Comparison of ENCODE assay signal across 9 cellular contexts in the genomic region with DNA sequence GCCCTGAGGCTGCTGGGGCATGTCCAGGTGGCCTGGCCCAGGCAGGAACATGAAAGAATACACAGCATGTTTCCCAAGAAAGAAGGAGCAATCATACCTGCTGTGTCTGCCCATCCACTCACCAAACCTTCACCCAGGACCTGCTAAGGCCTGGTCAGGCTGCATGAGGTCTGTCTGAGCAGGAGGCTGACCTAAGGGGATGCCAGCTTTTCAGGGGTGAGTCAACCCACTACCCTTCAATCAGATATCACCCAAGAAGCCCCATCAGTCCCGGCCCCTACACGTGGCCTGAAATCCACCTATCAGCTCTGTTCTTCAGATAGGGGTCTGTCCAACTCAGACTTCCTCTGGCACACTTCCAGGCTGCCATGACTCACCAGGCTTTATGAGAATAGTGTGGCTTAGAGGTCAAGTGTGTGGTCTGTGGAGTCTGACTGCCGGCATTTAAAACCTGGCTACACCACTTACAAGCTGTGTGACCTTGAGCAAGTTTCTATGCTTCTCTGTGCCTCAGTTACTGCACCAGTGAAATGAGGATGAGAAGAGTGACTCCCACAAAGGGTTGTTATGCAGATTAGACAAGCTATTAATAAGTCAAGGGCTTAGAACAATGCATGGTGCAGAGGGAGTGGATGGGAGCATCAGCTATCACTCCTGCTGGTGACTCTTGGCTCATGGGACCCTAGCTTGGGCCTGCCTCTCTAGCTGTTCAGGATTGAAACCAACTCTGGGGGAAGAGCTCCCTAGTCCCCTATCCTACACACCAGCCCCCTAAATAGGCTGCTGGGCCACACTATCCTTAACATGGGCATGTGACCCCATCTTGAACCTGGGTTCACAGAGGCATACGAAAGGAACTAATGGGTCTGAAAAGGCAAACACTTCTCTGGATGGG.
A peak's percentile ranks its signal among the peaks of the same experiment; 100 is the strongest.
DNase-seq lines count a peak whose midpoint lies in the region; ATAC-seq and TF ChIP-seq lines count a peak whose summit lies in the region.
"Had no signal": no experiment of that assay in that cellular context is flagged by ENCODE, and none has a peak within 500 bp of the region (broad histone marks: within the 10 kb centered on the region; RNA-seq: fewer than 3 reads in every experiment).

No MANE protein-coding gene starts in this region.

- POLR2A ChIA-PET in naive thymus-derived CD4-positive, alpha-beta T cell (lab: Charles Lee): no interaction called here

- peaks cover 16 to 28% (median 26%) of the 10 kb centered on the region in 5 donors for H3K27me3 Mint-ChIP-seq in naive thymus-derived CD4-positive, alpha-beta T cell

- H3K36me3 ChIP-seq in naive thymus-derived CD4-positive, alpha-beta T cell (ENCODE audit: control insufficient read depth in 2 of 3, insufficient read depth in 3 of 3, low read length in 3 of 3): no peaks in the 10 kb centered on the region
- H3K36me3 ChIP-seq: heart right ventricle had no signal

- H3K27me3 ChIP-seq in naive thymus-derived CD4-positive, alpha-beta T cell (ENCODE audit: control insufficient read depth in 2 of 2, insufficient read depth in 2 of 2, low read length in 2 of 2): peaks cover 0 to 3% of the 10 kb centered on the region in 2 donors

- ATAC-seq in GM18505 (IDR thresholded peaks at IDR 0.05; ENCODE audit: unreplicated experiment): peak; percentile 51
- peak; percentile 61 for ATAC-seq in HG02642 (IDR thresholded peaks at IDR 0.05; ENCODE audit: poor library complexity, unreplicated experiment)
- ATAC-seq in naive thymus-derived CD4-positive, alpha-beta T cell: no peak

- H3K9me3 ChIP-seq in naive thymus-derived CD4-positive, alpha-beta T cell (ENCODE audit: control insufficient read depth in 2 of 3, low read length in 3 of 3): no peaks in the 10 kb centered on the region
- H3K9me3 ChIP-seq: heart right ventricle had no signal

- H3K4me3 Mint-ChIP-seq in naive thymus-derived CD4-positive, alpha-beta T cell: no peak overlapping the region

- peak; percentile 80 for DNase-seq in SW480 (ENCODE audit: low spot score)
- DNase-seq in iris pigment epithelial cell (ENCODE audit: low read depth): peak; percentile 92
- DNase-seq in hepatic stellate cell (ENCODE audit: low spot score): no peak
- no peak for DNase-seq in pons (ENCODE audit: low spot score)
- DNase-seq in hippocampal formation (lab: John Stamatoyannopoulos, UW): no peak
- DNase-seq in naive thymus-derived CD4-positive, alpha-beta T cell: no peak
- DNase-seq: heart right ventricle had no signal

- H3K4me1 ChIP-seq in naive thymus-derived CD4-positive, alpha-beta T cell (ENCODE audit: control insufficient read depth in 2 of 2, insufficient read depth in 2 of 2, low read length in 2 of 2): no peaks in the 10 kb centered on the region
- H3K4me1 ChIP-seq: heart right ventricle had no signal

- CTCF ChIA-PET in naive thymus-derived CD4-positive, alpha-beta T cell (lab: Charles Lee): interaction anchor here (0.6 kb wide), 1 partner anchor 9 kb away, joined by 3 read pairs; no protein-coding TSS in a partner anchor

- no peaks in the 10 kb centered on the region for H3K9me3 Mint-ChIP-seq in naive thymus-derived CD4-positive, alpha-beta T cell

- no peak for TF ChIP-seq POLR2A in GM18505 (IDR thresholded peaks at IDR 0.05; ENCODE audit: borderline replicate concordance, extremely low read depth, insufficient read depth, insufficient read length)

- intact Hi-C loops in naive thymus-derived CD4-positive, alpha-beta T cell (cut with micrococcal nuclease): no loop called here

- H3K4me1 Mint-ChIP-seq in naive thymus-derived CD4-positive, alpha-beta T cell: peaks cover 0 to 7% (median 0%) of the 10 kb centered on the region in 7 donors

- no peaks in the 10 kb centered on the region for H3K36me3 Mint-ChIP-seq in naive thymus-derived CD4-positive, alpha-beta T cell

- peak overlapping the region in 1 of 9 donors; percentile 1 for H3K27ac Mint-ChIP-seq in naive thymus-derived CD4-positive, alpha-beta T cell

- no peak overlapping the region for H3K27ac ChIP-seq in naive thymus-derived CD4-positive, alpha-beta T cell (ENCODE audit: low read depth, low read length)
- H3K27ac ChIP-seq: heart right ventricle had no signal

- H3K4me3 ChIP-seq in naive thymus-derived CD4-positive, alpha-beta T cell (ENCODE audit: low read length): no peak overlapping the region
- H3K4me3 ChIP-seq: heart right ventricle had no signal

Comparison
In these comparisons a context has a peak if more than half of its experiments do, and no peak if none do; other contexts are left out.
1. DNase-seq: peak in SW480 (single experiment) and iris pigment epithelial cell (single experiment); none in hepatic stellate cell (single experiment), pons (single experiment), hippocampal formation (0 of 2) and naive thymus-derived CD4-positive, alpha-beta T cell (0 of 9).